Comparison of ENCODE assay signal across 8 cellular contexts in genomic region chr20:10670521-10671220, GRCh38. TPM values are rescaled to one million over a fixed set of nuclear protein-coding genes. Genes with fewer than 3 reads are reported as not detected.
DNase-seq lines count a peak whose midpoint lies in the region; ATAC-seq and TF ChIP-seq lines count a peak whose summit lies in the region.

No MANE protein-coding gene starts in this region.

- WGBS in esophagus squamous epithelium, 2 donors: 6 to 15% methylated on average over 16 of the region's 17 CpGs
- WGBS in sigmoid colon, 2 donors: 20 to 48% methylated on average over 17 of the region's 17 CpGs

- peak overlapping the region; percentile 97 to 100 (median 98) for H3K27ac ChIP-seq in esophagus squamous epithelium
- peak overlapping the region; percentile 96 to 99 (median 98) for H3K27ac ChIP-seq in sigmoid colon

- DNase-seq in EH (ENCODE audit: low read depth): peak; percentile 20
- peak; percentile 58 for DNase-seq in NB4 (ENCODE audit: low read depth)
- DNase-seq in esophagus squamous epithelium (lab: John Stamatoyannopoulos, UW): no peak
- DNase-seq in sigmoid colon: no peak
- no peak for DNase-seq in CD1c-positive myeloid dendritic cell (ENCODE audit: extremely low spot score)
- DNase-seq in KG1 (lab: John Stamatoyannopoulos, UW): no peak
- no peak for DNase-seq in head of caudate nucleus

- H3K4me1 ChIP-seq in esophagus squamous epithelium (peaks cover 24 to 73% (median 50%) of the 10 kb centered on the region in 3 donors), sigmoid colon (peaks cover 0 to 65% (median 51%) of the 10 kb centered on the region in 4 donors)

- intact Hi-C loops in esophagus squamous epithelium (cut with DNase I) (loop anchor here (10.0 kb wide), 2 partner anchors 534 to 604 kb away; no protein-coding TSS in a partner anchor), sigmoid colon (cut with DNase I) (loop anchor here (2.0 to 5.0 kb wide), 8 partner anchors 18 to 872 kb away; no protein-coding TSS in a partner anchor), head of caudate nucleus (cut with DNase I) (loop anchor here (10.0 kb wide), 1 partner anchor 604 kb away; no protein-coding TSS in a partner anchor)

- peaks cover 4 to 42% (median 7%) of the 10 kb centered on the region in 3 donors for H3K36me3 ChIP-seq in esophagus squamous epithelium
- peaks cover 0 to 25% (median 7%) of the 10 kb centered on the region in 4 donors for H3K36me3 ChIP-seq in sigmoid colon

- TF ChIP-seq CTCF in NB4 (IDR thresholded peaks at IDR 0.05; ENCODE audit: low read depth, low read length): no peak
- no peak for TF ChIP-seq CTCF in esophagus squamous epithelium (IDR thresholded peaks at IDR 0.05)
- TF ChIP-seq CTCF in sigmoid colon (IDR thresholded peaks at IDR 0.05): no peak

- H3K9me3 ChIP-seq in esophagus squamous epithelium (no peaks in the 10 kb centered on the region), sigmoid colon (no peaks in the 10 kb centered on the region)

- no peaks in the 10 kb centered on the region for H3K27me3 ChIP-seq in esophagus squamous epithelium
- no peaks in the 10 kb centered on the region for H3K27me3 ChIP-seq in sigmoid colon

- H3K4me3 ChIP-seq in NB4 (ENCODE audit: low read depth, low read length) (peak overlapping the region; percentile 93), esophagus squamous epithelium (peak overlapping the region; percentile 92 to 97 (median 94)), sigmoid colon (peak overlapping the region; percentile 72 to 99 (median 90))

- ATAC-seq in GM21619 (IDR thresholded peaks at IDR 0.05; ENCODE audit: unreplicated experiment): peak; percentile 26

- no peak for TF ChIP-seq EP300 in sigmoid colon (IDR thresholded peaks at IDR 0.05)

- TF ChIP-seq POLR2A in NB4 (IDR thresholded peaks at IDR 0.05; ENCODE audit: extremely low read depth, insufficient read length) (no peak), esophagus squamous epithelium (IDR thresholded peaks at IDR 0.05) (no peak), sigmoid colon (IDR thresholded peaks at IDR 0.05) (no peak)

RNA-seq across cellular contexts. Expression of gene JAG1, which starts 3.1 kb away (rescaled TPM):
- total RNA-seq in esophagus squamous epithelium (100 to 1,000 TPM in 3 of 4 donors, 10 to 100 TPM in 1; 89.6 to 182 (median 123) TPM), sigmoid colon (10 to 100 TPM; 29.9 to 76.4 (median 53.1) TPM)
- polyA plus RNA-seq in sigmoid colon: 10 to 100 TPM in 1 of 3 donors, 1 to 10 TPM in 2; 3.9 to 32.4 (median 4.2) TPM

Comparison
In these comparisons a context has a peak if more than half of its experiments do, and no peak if none do; other contexts are left out.
1. DNase-seq: peak in EH (single experiment) and NB4 (single experiment); none in esophagus squamous epithelium (single experiment), sigmoid colon (single experiment), CD1c-positive myeloid dendritic cell (single experiment), KG1 (single experiment) and head of caudate nucleus (0 of 42).
2. Peak in every context shown above with its lines, with median percentiles within 50 percentile points of each other: H3K4me3 ChIP-seq.